30 cellular contexts compared by ENCODE assay signal in genomic region chr19:46036745-46037126, GRCh38. TPM values are rescaled to one million over a fixed set of nuclear protein-coding genes. Genes with fewer than 3 reads are reported as not detected.
"Had no signal": no experiment of that assay in that cellular context is flagged by ENCODE, and none has a peak within 500 bp of the region (broad histone marks: within the 10 kb centered on the region; RNA-seq: fewer than 3 reads in every experiment).

No MANE protein-coding gene starts in this region.

- ATAC-seq: activated CD8-positive, alpha-beta memory T cell treated with anti-CD3 and anti-CD28 coated beads, Interleukin-2, amount 10 ng/mL, durations not matched to agents 7 days and 5 days; activated T-cell treated with anti-CD3 and anti-CD28 coated beads, Interleukin-2, amount 50 U/mL, for 4 hours had no signal

- DNase-seq: activated B cell treated with CpG ODN at 0.5 μM for 24 hours; activated CD4-positive, alpha-beta T cell treated with anti-CD3 and anti-CD28 coated beads for 1 hour; activated CD4-positive, alpha-beta T cell treated with anti-CD3 and anti-CD28 coated beads, Interleukin-2, amount 10 ng/mL, durations not matched to agents 24 days and 14 days; activated CD4-positive, alpha-beta T cell treated with anti-CD3 and anti-CD28 coated beads, Interleukin-2, amount 50 U/mL, for 48 hours; activated CD8-positive, alpha-beta memory T cell treated with anti-CD3 and anti-CD28 coated beads, Interleukin-2, amount 10 ng/mL, durations not matched to agents 7 days and 5 days; activated gamma-delta T cell; activated naive CD4-positive, alpha-beta T cell treated with anti-CD3 and anti-CD28 coated beads for 36 hours; activated T-cell treated with anti-CD3 and anti-CD28 coated beads, Interleukin-2, amount 50 U/mL, for 4 hours; brain microvascular endothelial cell; cerebellar nuclear complex; MG63; NCI-H1105; NCI-H1436; NCI-H1694 treated with DMSO at 0.1 percent for 48 hours; NCI-H2029 treated with DMSO at 0.1 percent for 48 hours; NCI-H345; NCI-H510A; NCI-H526 treated with DMSO at 0.1 percent for 48 hours; NCI-H82; NK-92 treated with Interleukin-12 subunit alpha and Interleukin-12 subunit beta, amount 100 ng/mL, for 24 hours; OCI-M1; Peyer's patch; SHP77; T-helper 2 cell; T1000 had no signal

- H3K9ac ChIP-seq: KMS-11 had no signal

- H3K4me3 Mint-ChIP-seq: activated B cell treated with CpG ODN at 0.5 μM for 24 hours; activated CD4-positive, alpha-beta T cell treated with anti-CD3 and anti-CD28 coated beads, Interleukin-2, amount 10 ng/mL, durations not matched to agents 24 days and 14 days; activated CD8-positive, alpha-beta memory T cell treated with anti-CD3 and anti-CD28 coated beads, Interleukin-2, amount 10 ng/mL, durations not matched to agents 7 days and 5 days; activated naive CD4-positive, alpha-beta T cell treated with anti-CD3 and anti-CD28 coated beads for 36 hours; activated naive CD8-positive, alpha-beta T cell; activated T-cell treated with anti-CD3 and anti-CD28 coated beads, Interleukin-2, amount 50 U/mL, for 4 hours had no signal

- H3K4me1 Mint-ChIP-seq: activated B cell treated with CpG ODN at 0.5 μM for 24 hours; activated CD4-positive, alpha-beta T cell treated with anti-CD3 and anti-CD28 coated beads, Interleukin-2, amount 10 ng/mL, durations not matched to agents 24 days and 14 days; activated CD8-positive, alpha-beta memory T cell treated with anti-CD3 and anti-CD28 coated beads, Interleukin-2, amount 10 ng/mL, durations not matched to agents 7 days and 5 days had no signal

- H3K27ac Mint-ChIP-seq: activated B cell treated with CpG ODN at 0.5 μM for 24 hours; activated CD4-positive, alpha-beta T cell treated with anti-CD3 and anti-CD28 coated beads, Interleukin-2, amount 10 ng/mL, durations not matched to agents 24 days and 14 days; activated CD8-positive, alpha-beta memory T cell treated with anti-CD3 and anti-CD28 coated beads, Interleukin-2, amount 10 ng/mL, durations not matched to agents 7 days and 5 days; activated naive CD4-positive, alpha-beta T cell treated with anti-CD3 and anti-CD28 coated beads for 36 hours; activated naive CD8-positive, alpha-beta T cell had no signal

- H3K27ac ChIP-seq: brain microvascular endothelial cell, KMS-11, Peyer's patch, RWPE1 had no signal

- H3K36me3 ChIP-seq: brain microvascular endothelial cell, MG63, Peyer's patch had no signal

- H3K4me3 ChIP-seq: MG63, Peyer's patch had no signal

- H3K9me3 ChIP-seq: MG63, Peyer's patch had no signal

- H3K4me2 ChIP-seq: KMS-11 had no signal

- H3K9me3 Mint-ChIP-seq: activated B cell treated with CpG ODN at 0.5 μM for 24 hours; activated CD4-positive, alpha-beta T cell treated with anti-CD3 and anti-CD28 coated beads, Interleukin-2, amount 10 ng/mL, durations not matched to agents 24 days and 14 days; activated naive CD4-positive, alpha-beta T cell treated with anti-CD3 and anti-CD28 coated beads for 36 hours; activated T-cell treated with anti-CD3 and anti-CD28 coated beads, Interleukin-2, amount 50 U/mL, for 4 hours had no signal

- H3K36me3 Mint-ChIP-seq: activated CD8-positive, alpha-beta memory T cell treated with anti-CD3 and anti-CD28 coated beads, Interleukin-2, amount 10 ng/mL, durations not matched to agents 7 days and 5 days had no signal

- H3K27me3 ChIP-seq: Peyer's patch had no signal

RNA-seq across cellular contexts. Expression of gene IGFL4, which starts 4.1 kb away (rescaled TPM):
- total RNA-seq: activated B cell treated with CpG ODN at 0.5 μM for 24 hours; activated CD4-positive, alpha-beta T cell treated with anti-CD3 and anti-CD28 coated beads, Interleukin-2, amount 10 ng/mL, durations not matched to agents 24 days and 14 days; activated CD8-positive, alpha-beta memory T cell treated with anti-CD3 and anti-CD28 coated beads, Interleukin-2, amount 10 ng/mL, durations not matched to agents 7 days and 5 days; activated naive CD4-positive, alpha-beta T cell treated with anti-CD3 and anti-CD28 coated beads for 36 hours; activated T-cell treated with anti-CD3 and anti-CD28 coated beads, Interleukin-2, amount 50 U/mL, for 4 hours; cardiac septum; Peyer's patch had no signal

RNA-seq across cellular contexts. Expression of gene PGLYRP1, which starts 13.9 kb away (rescaled TPM):
- total RNA-seq: activated B cell treated with CpG ODN at 0.5 μM for 24 hours; activated CD4-positive, alpha-beta T cell treated with anti-CD3 and anti-CD28 coated beads, Interleukin-2, amount 10 ng/mL, durations not matched to agents 24 days and 14 days; activated CD8-positive, alpha-beta memory T cell treated with anti-CD3 and anti-CD28 coated beads, Interleukin-2, amount 10 ng/mL, durations not matched to agents 7 days and 5 days; activated naive CD4-positive, alpha-beta T cell treated with anti-CD3 and anti-CD28 coated beads for 36 hours; activated T-cell treated with anti-CD3 and anti-CD28 coated beads, Interleukin-2, amount 50 U/mL, for 4 hours; Peyer's patch; SK-MEL-5 had no signal
